ENCODE assay signal across 23 cellular contexts in genomic region chr7:4879401-4880081, GRCh38. TPM values are rescaled to one million over a fixed set of nuclear protein-coding genes. Genes with fewer than 3 reads are reported as not detected.
DNase-seq lines count a peak whose midpoint lies in the region; ATAC-seq and TF ChIP-seq lines count a peak whose summit lies in the region.
"Had no signal": no experiment of that assay in that cellular context is flagged by ENCODE, and none has a peak within 500 bp of the region (broad histone marks: within the 10 kb centered on the region; RNA-seq: fewer than 3 reads in every experiment).

No MANE protein-coding gene starts in this region.

- intact Hi-C loops in cardiac septum (cut with DNase I) (no loop called here), left ventricle myocardium superior (cut with micrococcal nuclease) (no loop called here), left ventricle myocardium inferior (cut with micrococcal nuclease) (loop anchor here (5.0 kb wide), 1 partner anchor 52 kb away; no protein-coding TSS in a partner anchor), vagina (cut with DNase I) (loop anchor here (5.0 to 10.0 kb wide), 2 partner anchors 55 to 1752 kb away; no protein-coding TSS in a partner anchor)
- intact Hi-C loops in CD8-positive, alpha-beta T cell (cut with DNase I, micrococcal nuclease), result no loop called here

- H3K9me3 ChIP-seq in left ventricle myocardium inferior (replicated peaks) (no peaks in the 10 kb centered on the region), trophoblast cell (ENCODE audit: insufficient read depth, low read depth, low read length) (peaks cover 3% of the 10 kb centered on the region), vagina (no peaks in the 10 kb centered on the region)
- no peaks in the 10 kb centered on the region for H3K9me3 ChIP-seq in CD8-positive, alpha-beta T cell (ENCODE audit: low read length)
- H3K9me3 ChIP-seq: colonic mucosa, SJCRH30 had no signal

- peak overlapping the region; percentile 34 for H3K27ac ChIP-seq in left ventricle myocardium inferior (replicated peaks)
- H3K27ac ChIP-seq in trophoblast cell (ENCODE audit: low read depth, low read length), result no peak overlapping the region
- peak overlapping the region; percentile 85 for H3K27ac ChIP-seq in vagina
- no peak overlapping the region for H3K27ac ChIP-seq in CD8-positive, alpha-beta T cell (ENCODE audit: low read depth, low read length)
- H3K27ac ChIP-seq: colonic mucosa, SJCRH30 had no signal

- TF ChIP-seq POLR2A in vagina (IDR thresholded peaks at IDR 0.05), result no peak

- H4K91ac ChIP-seq in trophoblast cell (ENCODE audit: low read depth, low read length), result no peak overlapping the region

- no peak overlapping the region for H2BK5ac ChIP-seq in trophoblast cell (ENCODE audit: low read depth, low read length, poor library complexity)

- no peak overlapping the region for H3K9ac ChIP-seq in trophoblast cell (ENCODE audit: low read length)

- H3K27me3 ChIP-seq in left ventricle myocardium inferior (ENCODE audit: low read depth) (peaks cover 24% of the 10 kb centered on the region), trophoblast cell (ENCODE audit: insufficient read depth, low read length) (peaks cover 5% of the 10 kb centered on the region), vagina (no peaks in the 10 kb centered on the region)
- H3K27me3 ChIP-seq in CD8-positive, alpha-beta T cell (ENCODE audit: insufficient read depth, low read length), result peaks cover 6% of the 10 kb centered on the region
- H3K27me3 ChIP-seq: SJCRH30 had no signal

- DNase-seq in cardiac septum (ENCODE audit: low spot score) (peak; percentile 61), left ventricle myocardium superior (no peak), left ventricle myocardium inferior (no peak), trophoblast cell (peak; percentile 30 to 53), vagina (ENCODE audit: extremely low spot score in 2 of 2) (no peak), SKM-1 (lab: John Stamatoyannopoulos, UW; ENCODE audit: unreplicated experiment) (no peak)
- no peak for DNase-seq in CD8-positive, alpha-beta T cell
- DNase-seq: activated CD4-positive, alpha-beta memory T cell treated with anti-CD3 and anti-CD28 coated beads for 36 hours; activated naive CD4-positive, alpha-beta T cell treated with anti-CD3 and anti-CD28 coated beads, Interleukin-2, amount 10 ng/mL, durations not matched to agents 7 days and 5 days; activated T-cell treated with anti-CD3 and anti-CD28 coated beads, Interleukin-2, amount 50 U/mL, for 1 hour; colonic mucosa; HCEC 1CT; kidney; NCI-H524 treated with DMSO at 0.1 percent for 48 hours; occipital lobe; SJCRH30; stimulated activated CD4-positive, alpha-beta T cell treated with anti-CD3 and anti-CD28 coated beads, Interleukin-2, amount 100 ng/mL, for 24 hours had no signal

- no peak overlapping the region for H3K4me3 Mint-ChIP-seq in CD8-positive, alpha-beta T cell
- H3K4me3 Mint-ChIP-seq: activated CD4-positive, alpha-beta memory T cell treated with anti-CD3 and anti-CD28 coated beads for 36 hours; activated naive CD4-positive, alpha-beta T cell treated with anti-CD3 and anti-CD28 coated beads, Interleukin-2, amount 10 ng/mL, durations not matched to agents 7 days and 5 days; stimulated activated naive CD8-positive, alpha-beta T cell treated with anti-CD3 and anti-CD28 coated beads, Interleukin-15, Interleukin-2, amounts not matched to agents 100 ng/mL and 50 ng/mL, for 24 hours; WTC11 had no signal

- no peak overlapping the region for H2AFZ ChIP-seq in trophoblast cell (ENCODE audit: insufficient read depth, low read length, poor library complexity)

- no peak overlapping the region for H3K4ac ChIP-seq in trophoblast cell (ENCODE audit: low read depth, low read length)

- CTCF ChIA-PET in CD8-positive, alpha-beta T cell (lab: Charles Lee), result interaction anchor here (0.6 kb wide), 1 partner anchor 36 kb away, joined by 3 read pairs; no protein-coding TSS in a partner anchor

- TF ChIP-seq CTCF in left ventricle myocardium inferior (IDR thresholded peaks at IDR 0.05; ENCODE audit: borderline replicate concordance) (no peak), vagina (IDR thresholded peaks at IDR 0.05) (no peak)
- no peak for TF ChIP-seq CTCF in CD8-positive, alpha-beta T cell (IDR thresholded peaks at IDR 0.05)

- peaks cover 2% of the 10 kb centered on the region for H3K79me2 ChIP-seq in trophoblast cell (ENCODE audit: control insufficient read depth, insufficient read depth, low read length, poor library complexity)

- no peaks in the 10 kb centered on the region for H3K79me1 ChIP-seq in trophoblast cell (ENCODE audit: low read length)

- H2BK120ac ChIP-seq in trophoblast cell (ENCODE audit: insufficient read depth, low read length, poor library complexity), result no peak overlapping the region

- H3K4me3 ChIP-seq in left ventricle myocardium inferior (peak overlapping the region; percentile 52), trophoblast cell (ENCODE audit: low read depth, low read length) (no peak overlapping the region), vagina (peak overlapping the region in 1 of 2 donors; percentile 21)
- no peak overlapping the region for H3K4me3 ChIP-seq in CD8-positive, alpha-beta T cell (ENCODE audit: low read depth, low read length)
- H3K4me3 ChIP-seq: colonic mucosa, SJCRH30 had no signal

- no peak overlapping the region for H3K23ac ChIP-seq in trophoblast cell (ENCODE audit: low read length)

- H3K27me3 Mint-ChIP-seq in CD8-positive, alpha-beta T cell (ENCODE audit: low read depth), result peaks cover 29% of the 10 kb centered on the region

- H3K36me3 ChIP-seq in left ventricle myocardium inferior (peaks cover 23% of the 10 kb centered on the region), trophoblast cell (ENCODE audit: control insufficient read depth in 1 of 2, insufficient read depth in 2 of 2, low read length in 2 of 2) (no peaks in the 10 kb centered on the region), vagina (no peaks in the 10 kb centered on the region)
- no peaks in the 10 kb centered on the region for H3K36me3 ChIP-seq in CD8-positive, alpha-beta T cell (ENCODE audit: insufficient read depth, low read length)
- H3K36me3 ChIP-seq: colonic mucosa, SJCRH30 had no signal

- H2AK5ac ChIP-seq in trophoblast cell (ENCODE audit: low read length), result no peak overlapping the region

- no CpG with 5 or more reads among the region's 27 CpGs for WGBS in trophoblast cell (ENCODE audit: extremely low coverage, insufficient coverage, insufficient read length)

- no peak overlapping the region for H3K18ac ChIP-seq in trophoblast cell (ENCODE audit: low read length)

- H2BK12ac ChIP-seq in trophoblast cell (ENCODE audit: low read length), result no peak overlapping the region

- H3K27ac Mint-ChIP-seq in CD8-positive, alpha-beta T cell, result no peak overlapping the region
- H3K27ac Mint-ChIP-seq: activated CD4-positive, alpha-beta memory T cell treated with anti-CD3 and anti-CD28 coated beads for 36 hours; activated naive CD4-positive, alpha-beta T cell treated with anti-CD3 and anti-CD28 coated beads, Interleukin-2, amount 10 ng/mL, durations not matched to agents 7 days and 5 days; CD14-positive monocyte; stimulated activated naive CD8-positive, alpha-beta T cell treated with anti-CD3 and anti-CD28 coated beads, Interleukin-15, Interleukin-2, amounts not matched to agents 100 ng/mL and 50 ng/mL, for 24 hours; WTC11 had no signal

- no peaks in the 10 kb centered on the region for H3K36me3 Mint-ChIP-seq in CD8-positive, alpha-beta T cell
- H3K36me3 Mint-ChIP-seq: activated CD4-positive, alpha-beta memory T cell treated with anti-CD3 and anti-CD28 coated beads for 36 hours; activated naive CD4-positive, alpha-beta T cell treated with anti-CD3 and anti-CD28 coated beads, Interleukin-2, amount 10 ng/mL, durations not matched to agents 7 days and 5 days had no signal

- no peak overlapping the region for H4K8ac ChIP-seq in trophoblast cell (ENCODE audit: low read depth, low read length)

- no peak overlapping the region for H3K4me2 ChIP-seq in trophoblast cell (ENCODE audit: low read length)

- H3K9me3 Mint-ChIP-seq in CD8-positive, alpha-beta T cell, result no peaks in the 10 kb centered on the region
- H3K9me3 Mint-ChIP-seq: activated CD4-positive, alpha-beta memory T cell treated with anti-CD3 and anti-CD28 coated beads for 36 hours; activated naive CD4-positive, alpha-beta T cell treated with anti-CD3 and anti-CD28 coated beads, Interleukin-2, amount 10 ng/mL, durations not matched to agents 7 days and 5 days; stimulated activated naive CD8-positive, alpha-beta T cell treated with anti-CD3 and anti-CD28 coated beads, Interleukin-15, Interleukin-2, amounts not matched to agents 100 ng/mL and 50 ng/mL, for 24 hours; WTC11 had no signal

- H4K12ac ChIP-seq in trophoblast cell (ENCODE audit: low read depth, low read length), result no peak overlapping the region

- ATAC-seq in left ventricle myocardium superior (no peak), HG03097 (IDR thresholded peaks at IDR 0.05; ENCODE audit: low FRiP score, unreplicated experiment) (no peak)
- no peak for ATAC-seq in CD8-positive, alpha-beta T cell
- ATAC-seq: WTC11 had no signal

- POLR2A ChIA-PET in CD8-positive, alpha-beta T cell (lab: Charles Lee), result no interaction called here

- H3K4me1 ChIP-seq in left ventricle myocardium inferior (peaks cover 40% of the 10 kb centered on the region), trophoblast cell (ENCODE audit: control insufficient read depth in 1 of 2, insufficient read depth in 2 of 2, low read length in 2 of 2) (peaks cover 9 to 13% of the 10 kb centered on the region in 2 experiments), vagina (peaks cover 23% of the 10 kb centered on the region)
- H3K4me1 ChIP-seq in CD8-positive, alpha-beta T cell (ENCODE audit: insufficient read depth, low read length), result peaks cover 7% of the 10 kb centered on the region
- H3K4me1 ChIP-seq: SJCRH30 had no signal

- H3K4me1 Mint-ChIP-seq in CD8-positive, alpha-beta T cell (ENCODE audit: low read depth), result peaks cover 10% of the 10 kb centered on the region

- H3K14ac ChIP-seq in trophoblast cell (ENCODE audit: low read length), result no peak overlapping the region

RNA-seq across cellular contexts. Expression of gene RADIL, which starts 4.0 kb away (rescaled TPM):
- total RNA-seq in cardiac septum (2.5 TPM), left ventricle myocardium superior (2.8 TPM), left ventricle myocardium inferior (4.5 TPM), vagina (16.5 TPM)
- 0.29 and 0.36 TPM in 2 replicates for polyA plus RNA-seq in trophoblast cell (2013)
- total RNA-seq in CD8-positive, alpha-beta T cell, result not detected
- total RNA-seq: mononuclear cell had no signal
- polyA plus RNA-seq: CD14-positive monocyte had no signal

RNA-seq across cellular contexts. Expression of gene PAPOLB, which starts 17.7 kb away (rescaled TPM):
- total RNA-seq in cardiac septum, result 0.05 TPM
- total RNA-seq in left ventricle myocardium superior, result 0.05 TPM
- 0.05 TPM for total RNA-seq in left ventricle myocardium inferior
- not detected in 2 replicates for polyA plus RNA-seq in trophoblast cell (2013)
- total RNA-seq in vagina, result not detected
- total RNA-seq in CD8-positive, alpha-beta T cell, result not detected
- total RNA-seq: activated CD4-positive, alpha-beta memory T cell treated with anti-CD3 and anti-CD28 coated beads for 36 hours; mononuclear cell; SJCRH30; T-helper 2 cell treated with Interferon-gamma antibody and Interleukin-4, amounts not matched to agents 100 ng/mL and 5 ng/mL, for 36 hours had no signal
- polyA plus RNA-seq: CD14-positive monocyte had no signal

Comparison
In these comparisons a context has a peak if more than half of its experiments do, and no peak if none do; other contexts are left out.
1. DNase-seq: peak in cardiac septum (single experiment) and trophoblast cell (2 of 2); none in left ventricle myocardium superior (single experiment), left ventricle myocardium inferior (single experiment), vagina (0 of 2), SKM-1 (single experiment) and CD8-positive, alpha-beta T cell (0 of 7).
2. intact Hi-C loops: an anchor here in left ventricle myocardium inferior (5.0 kb wide) and vagina (5.0 to 10.0 kb wide); none called in cardiac septum, left ventricle myocardium superior and CD8-positive, alpha-beta T cell.
3. H3K27ac ChIP-seq: peak in left ventricle myocardium inferior (single experiment) and vagina (single experiment); none in trophoblast cell (single experiment) and CD8-positive, alpha-beta T cell (single experiment).